ENCODE assay signal across 2 cellular contexts in genomic region chr7:51451751-51452465, GRCh38.
TF ChIP-seq lines count a peak whose summit lies in the region.

No MANE protein-coding gene starts in this region.

TF ChIP-seq in IMR-90, 13 proteins besides CTCF, POLR2A, EP300 and RAD21:
- TF ChIP-seq NFE2L2 (IDR thresholded peaks at IDR 0.05; ENCODE audit: low read depth, low read length) (no peak), RCOR1 (IDR thresholded peaks at IDR 0.05; ENCODE audit: insufficient replicate concordance, low read length) (no peak), FOS (IDR thresholded peaks at IDR 0.05; ENCODE audit: low read depth, low read length) (no peak), MAZ (IDR thresholded peaks at IDR 0.05; ENCODE audit: borderline replicate concordance, low read depth, low read length) (no peak), CHD1 (IDR thresholded peaks at IDR 0.05; ENCODE audit: low read depth, low read length) (no peak), MAFK (IDR thresholded peaks at IDR 0.05; ENCODE audit: low read depth, low read length) (no peak), CEBPB (IDR thresholded peaks at IDR 0.05; ENCODE audit: low read depth, low read length) (no peak), MXI1 (IDR thresholded peaks at IDR 0.05; ENCODE audit: borderline replicate concordance, low read depth, low read length) (no peak), SMC3 (IDR thresholded peaks at IDR 0.05; ENCODE audit: low read depth, low read length) (no peak), BHLHE40 (IDR thresholded peaks at IDR 0.05; ENCODE audit: low read depth, low read length) (no peak), RFX5 (IDR thresholded peaks at IDR 0.05; ENCODE audit: low read depth, low read length) (no peak)
- TF ChIP-seq, protein P1, sequence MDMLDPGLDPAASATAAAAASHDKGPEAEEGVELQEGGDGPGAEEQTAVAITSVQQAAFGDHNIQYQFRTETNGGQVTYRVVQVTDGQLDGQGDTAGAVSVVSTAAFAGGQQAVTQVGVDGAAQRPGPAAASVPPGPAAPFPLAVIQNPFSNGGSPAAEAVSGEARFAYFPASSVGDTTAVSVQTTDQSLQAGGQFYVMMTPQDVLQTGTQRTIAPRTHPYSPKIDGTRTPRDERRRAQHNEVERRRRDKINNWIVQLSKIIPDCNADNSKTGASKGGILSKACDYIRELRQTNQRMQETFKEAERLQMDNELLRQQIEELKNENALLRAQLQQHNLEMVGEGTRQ (IDR thresholded peaks at IDR 0.05; ENCODE audit: low read depth, low read length): no peak

TF ChIP-seq in K562, 482 proteins besides CTCF, POLR2A, EP300 and RAD21:
- no peak for TF ChIP-seq MAFG (tag; conservative IDR thresholded peaks at IDR 0.05)
- TF ChIP-seq ZBTB1 (CRISPR knock-in tag; IDR thresholded peaks at IDR 0.05; ENCODE audit: borderline replicate concordance, low read depth): no peak
- TF ChIP-seq, protein P2, sequence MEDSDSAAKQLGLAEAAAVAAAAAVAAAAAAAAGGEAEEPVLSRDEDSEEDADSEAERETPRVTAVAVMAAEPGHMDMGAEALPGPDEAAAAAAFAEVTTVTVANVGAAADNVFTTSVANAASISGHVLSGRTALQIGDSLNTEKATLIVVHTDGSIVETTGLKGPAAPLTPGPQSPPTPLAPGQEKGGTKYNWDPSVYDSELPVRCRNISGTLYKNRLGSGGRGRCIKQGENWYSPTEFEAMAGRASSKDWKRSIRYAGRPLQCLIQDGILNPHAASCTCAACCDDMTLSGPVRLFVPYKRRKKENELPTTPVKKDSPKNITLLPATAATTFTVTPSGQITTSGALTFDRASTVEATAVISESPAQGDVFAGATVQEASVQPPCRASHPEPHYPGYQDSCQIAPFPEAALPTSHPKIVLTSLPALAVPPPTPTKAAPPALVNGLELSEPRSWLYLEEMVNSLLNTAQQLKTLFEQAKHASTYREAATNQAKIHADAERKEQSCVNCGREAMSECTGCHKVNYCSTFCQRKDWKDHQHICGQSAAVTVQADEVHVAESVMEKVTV (CRISPR knock-in tag; IDR thresholded peaks at IDR 0.05): no peak
TF ChIP-seq in K562: peak in this region for 0.
